ENCODE assay signal across 8 cellular contexts in the genomic region with DNA sequence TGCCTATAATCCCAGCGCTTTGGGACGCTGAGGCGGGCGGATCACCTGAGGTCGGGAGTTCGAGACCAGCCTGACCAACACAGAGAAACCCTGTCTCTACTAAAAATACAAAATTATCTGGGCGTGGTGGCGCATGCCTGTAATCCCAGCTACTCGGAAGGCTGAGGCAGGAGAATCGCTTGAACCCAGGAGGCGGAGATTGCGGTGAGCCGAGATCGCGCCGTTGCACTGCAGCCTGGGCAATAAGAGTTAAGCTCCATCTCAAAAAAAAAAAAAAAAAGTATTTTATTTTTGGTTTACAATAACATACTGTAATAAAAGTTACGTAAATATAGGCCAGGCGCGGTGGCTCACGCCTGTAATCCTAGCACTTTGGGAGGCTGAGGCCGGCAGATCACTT. TPM values are rescaled to one million over a fixed set of nuclear protein-coding genes. Genes with fewer than 3 reads are reported as not detected.
A peak's percentile ranks its signal among the peaks of the same experiment; 100 is the strongest.
DNase-seq lines count a peak whose midpoint lies in the region; ATAC-seq and TF ChIP-seq lines count a peak whose summit lies in the region.
"Not testable (repeated sequence)": the region's sequence is repeated elsewhere in the genome, so short reads cannot be mapped to it uniquely, and the experiment has no call there.
"Had no signal": no experiment of that assay in that cellular context is flagged by ENCODE, and none has a peak within 500 bp of the region (broad histone marks: within the 10 kb centered on the region; RNA-seq: fewer than 3 reads in every experiment).

No MANE protein-coding gene starts in this region.

- H3K36me3 ChIP-seq in CD8-positive, alpha-beta memory T cell (ENCODE audit: insufficient read depth, low read length); Peyer's patch: not testable (repeated sequence)

- H3K4me1 ChIP-seq in CD8-positive, alpha-beta memory T cell (ENCODE audit: insufficient read depth, low read length): peaks cover 64% of the 10 kb centered on the region
- not testable (repeated sequence) for H3K4me1 ChIP-seq in Peyer's patch

- TF ChIP-seq CTCF in Peyer's patch (IDR thresholded peaks at IDR 0.05): not testable (repeated sequence)

- POLR2A ChIA-PET in CD8-positive, alpha-beta memory T cell (lab: Charles Lee): interaction anchor here (2.3 kb wide), 1 partner anchor 30 kb away, joined by 17 read pairs; a partner anchor contains a TSS
- POLR2A ChIA-PET in naive thymus-derived CD8-positive, alpha-beta T cell (lab: Charles Lee): interaction anchor here (1.1 to 17.1 kb wide), 16 partner anchors 8 to 126 kb away, joined by 3 to 497 read pairs (median 16); a partner anchor contains a TSS

- not testable (repeated sequence) for TF ChIP-seq POLR2A in Peyer's patch (IDR thresholded peaks at IDR 0.05)

- not testable (repeated sequence) for H3K36me3 Mint-ChIP-seq in CD8-positive, alpha-beta memory T cell; central memory CD8-positive, alpha-beta T cell (ENCODE audit: insufficient read depth); immature natural killer cell; naive thymus-derived CD8-positive, alpha-beta T cell
- peaks cover 31% of the 10 kb centered on the region for H3K36me3 Mint-ChIP-seq in activated CD8-positive, alpha-beta memory T cell treated with anti-CD3 and anti-CD28 coated beads, Interleukin-2, amount 10 ng/mL, durations not matched to agents 7 days and 5 days

- not testable (repeated sequence) for H3K27me3 Mint-ChIP-seq in CD8-positive, alpha-beta memory T cell; central memory CD8-positive, alpha-beta T cell; naive thymus-derived CD8-positive, alpha-beta T cell; stimulated activated naive CD8-positive, alpha-beta T cell treated with anti-CD3 and anti-CD28 coated beads, Interleukin-15, amount 100 ng/mL, for 72 hours
- H3K27me3 Mint-ChIP-seq in activated CD8-positive, alpha-beta memory T cell treated with anti-CD3 and anti-CD28 coated beads, Interleukin-2, amount 10 ng/mL, durations not matched to agents 7 days and 5 days: peaks cover 30% of the 10 kb centered on the region
- H3K27me3 Mint-ChIP-seq in immature natural killer cell (ENCODE audit: low read depth in 3 of 3): peaks cover 12 to 27% (median 19%) of the 10 kb centered on the region in 3 donors

- H3K4me1 Mint-ChIP-seq in CD8-positive, alpha-beta memory T cell: peaks cover 46 to 56% (median 50%) of the 10 kb centered on the region in 3 donors
- H3K4me1 Mint-ChIP-seq in activated CD8-positive, alpha-beta memory T cell treated with anti-CD3 and anti-CD28 coated beads, Interleukin-2, amount 10 ng/mL, durations not matched to agents 7 days and 5 days: peaks cover 46% of the 10 kb centered on the region
- peaks cover 43% of the 10 kb centered on the region for H3K4me1 Mint-ChIP-seq in central memory CD8-positive, alpha-beta T cell
- peaks cover 60 to 80% of the 10 kb centered on the region in 2 donors for H3K4me1 Mint-ChIP-seq in immature natural killer cell
- peaks cover 33 to 71% (median 61%) of the 10 kb centered on the region in 4 donors for H3K4me1 Mint-ChIP-seq in naive thymus-derived CD8-positive, alpha-beta T cell
- H3K4me1 Mint-ChIP-seq in stimulated activated naive CD8-positive, alpha-beta T cell treated with anti-CD3 and anti-CD28 coated beads, Interleukin-15, amount 100 ng/mL, for 72 hours: peaks cover 62% of the 10 kb centered on the region

- not testable (repeated sequence) for H3K27ac ChIP-seq in CD8-positive, alpha-beta memory T cell (ENCODE audit: low read depth, low read length)
- peak overlapping the region in 2 of 4 donors; percentile 52 to 73 for H3K27ac ChIP-seq in Peyer's patch

- not testable (repeated sequence) for H3K27me3 ChIP-seq in CD8-positive, alpha-beta memory T cell (ENCODE audit: insufficient read depth, low read length, poor library complexity, severe bottlenecking); Peyer's patch

- peak overlapping the region in 4 of 7 donors; percentile 23 to 85 (median 72) for H3K4me3 Mint-ChIP-seq in CD8-positive, alpha-beta memory T cell
- H3K4me3 Mint-ChIP-seq in activated CD8-positive, alpha-beta memory T cell treated with anti-CD3 and anti-CD28 coated beads, Interleukin-2, amount 10 ng/mL, durations not matched to agents 7 days and 5 days; central memory CD8-positive, alpha-beta T cell: not testable (repeated sequence)
- H3K4me3 Mint-ChIP-seq in immature natural killer cell: peak overlapping the region in 4 of 5 donors; percentile 70 to 85 (median 80)
- H3K4me3 Mint-ChIP-seq in naive thymus-derived CD8-positive, alpha-beta T cell: peak overlapping the region in 8 of 10 donors; percentile 52 to 93 (median 80)
- peak overlapping the region; percentile 39 to 65 for H3K4me3 Mint-ChIP-seq in stimulated activated naive CD8-positive, alpha-beta T cell treated with anti-CD3 and anti-CD28 coated beads, Interleukin-15, amount 100 ng/mL, for 72 hours

- not testable (repeated sequence) for H3K4me3 ChIP-seq in CD8-positive, alpha-beta memory T cell (ENCODE audit: low read length); Peyer's patch

- CTCF ChIA-PET in CD8-positive, alpha-beta memory T cell (lab: Charles Lee): interaction anchor here (0.7 to 3.8 kb wide), 5 partner anchors 10 to 174 kb away, joined by 3 to 19 read pairs (median 3); no protein-coding TSS in a partner anchor
- CTCF ChIA-PET in activated CD8-positive, alpha-beta memory T cell treated with anti-CD3 and anti-CD28 coated beads, Interleukin-2, amount 10 ng/mL, durations not matched to agents 7 days and 5 days (lab: Charles Lee): interaction anchor here (0.6 to 4.2 kb wide), 5 partner anchors 10 to 96 kb away, joined by 3 to 16 read pairs (median 9); no protein-coding TSS in a partner anchor

- not testable (repeated sequence) for DNase-seq in CD8-positive, alpha-beta memory T cell; immature natural killer cell; naive thymus-derived CD8-positive, alpha-beta T cell; stimulated activated naive CD8-positive, alpha-beta T cell treated with anti-CD3 and anti-CD28 coated beads, Interleukin-15, amount 100 ng/mL, for 72 hours
- peak in 2 of 3 donors; percentile 15 to 31 for DNase-seq in Peyer's patch
- peak; percentile 37 for DNase-seq in activated CD8-positive, alpha-beta memory T cell treated with anti-CD3 and anti-CD28 coated beads, Interleukin-2, amount 10 ng/mL, durations not matched to agents 7 days and 5 days
- peak in 1 of 2 donors; percentile 3 for DNase-seq in central memory CD8-positive, alpha-beta T cell (ENCODE audit: low spot score in 2 of 2)

- peak overlapping the region in 3 of 8 donors; percentile 46 to 92 (median 87) for H3K27ac Mint-ChIP-seq in CD8-positive, alpha-beta memory T cell
- H3K27ac Mint-ChIP-seq in activated CD8-positive, alpha-beta memory T cell treated with anti-CD3 and anti-CD28 coated beads, Interleukin-2, amount 10 ng/mL, durations not matched to agents 7 days and 5 days; stimulated activated naive CD8-positive, alpha-beta T cell treated with anti-CD3 and anti-CD28 coated beads, Interleukin-15, amount 100 ng/mL, for 72 hours: not testable (repeated sequence)
- H3K27ac Mint-ChIP-seq in central memory CD8-positive, alpha-beta T cell (ENCODE audit: low read depth): peak overlapping the region; percentile 59
- peak overlapping the region; percentile 93 to 97 (median 96) for H3K27ac Mint-ChIP-seq in immature natural killer cell
- peak overlapping the region; percentile 78 to 99 (median 93) for H3K27ac Mint-ChIP-seq in naive thymus-derived CD8-positive, alpha-beta T cell

- not testable (repeated sequence) for H3K9me3 Mint-ChIP-seq in CD8-positive, alpha-beta memory T cell; activated CD8-positive, alpha-beta memory T cell treated with anti-CD3 and anti-CD28 coated beads, Interleukin-2, amount 10 ng/mL, durations not matched to agents 7 days and 5 days (ENCODE audit: low read depth); central memory CD8-positive, alpha-beta T cell; immature natural killer cell; stimulated activated naive CD8-positive, alpha-beta T cell treated with anti-CD3 and anti-CD28 coated beads, Interleukin-15, amount 100 ng/mL, for 72 hours
- H3K9me3 Mint-ChIP-seq in naive thymus-derived CD8-positive, alpha-beta T cell: peaks cover 0 to 18% (median 3%) of the 10 kb centered on the region in 9 donors

- not testable (repeated sequence) for ATAC-seq in activated CD8-positive, alpha-beta memory T cell treated with anti-CD3 and anti-CD28 coated beads, Interleukin-2, amount 10 ng/mL, durations not matched to agents 7 days and 5 days; central memory CD8-positive, alpha-beta T cell (replicated peaks; ENCODE audit: extremely low read depth, poor library complexity, severe bottlenecking); naive thymus-derived CD8-positive, alpha-beta T cell; stimulated activated naive CD8-positive, alpha-beta T cell treated with anti-CD3 and anti-CD28 coated beads, Interleukin-15, amount 100 ng/mL, for 72 hours

- H3K9me3 ChIP-seq in CD8-positive, alpha-beta memory T cell (ENCODE audit: low read length); Peyer's patch: not testable (repeated sequence)

RNA-seq across cellular contexts. Expression of a gene that starts 29.3 kb away (rescaled TPM):
- total RNA-seq in CD8-positive, alpha-beta memory T cell: 10 to 100 TPM; 62.1 to 66.0 TPM
- polyA plus RNA-seq in CD8-positive, alpha-beta memory T cell: 86.0 TPM
- 100 to 1,000 TPM; 170 to 462 (median 219) TPM for total RNA-seq in Peyer's patch
- 10 to 100 TPM; 55.2 to 56.0 TPM for total RNA-seq in activated CD8-positive, alpha-beta memory T cell treated with anti-CD3 and anti-CD28 coated beads, Interleukin-2, amount 10 ng/mL, durations not matched to agents 7 days and 5 days
- polyA plus RNA-seq in immature natural killer cell: 100 to 1,000 TPM; 196 to 243 (median 199) TPM
- 100 to 1,000 TPM; 125 to 134 TPM for total RNA-seq in naive thymus-derived CD8-positive, alpha-beta T cell
- polyA plus RNA-seq in naive thymus-derived CD8-positive, alpha-beta T cell: 100 to 1,000 TPM; 128 to 152 (median 141) TPM

RNA-seq across cellular contexts. Expression of a gene that starts 39.0 kb away (rescaled TPM):
- total RNA-seq in CD8-positive, alpha-beta memory T cell: 10 to 100 TPM; 63.5 to 65.1 TPM
- 42.3 TPM for polyA plus RNA-seq in CD8-positive, alpha-beta memory T cell
- 10 to 100 TPM in 1 of 4 donors, 1 to 10 TPM in 3; 2.9 to 13.2 (median 4.0) TPM for total RNA-seq in Peyer's patch
- 10 to 100 TPM; 56.0 to 94.9 TPM for total RNA-seq in activated CD8-positive, alpha-beta memory T cell treated with anti-CD3 and anti-CD28 coated beads, Interleukin-2, amount 10 ng/mL, durations not matched to agents 7 days and 5 days
- polyA plus RNA-seq in immature natural killer cell: 10 to 100 TPM; 20.7 to 50.4 (median 21.7) TPM
- total RNA-seq in naive thymus-derived CD8-positive, alpha-beta T cell: 10 to 100 TPM; 56.6 to 57.1 TPM
- polyA plus RNA-seq in naive thymus-derived CD8-positive, alpha-beta T cell: 10 to 100 TPM; 29.9 to 37.2 (median 35.0) TPM
- total RNA-seq: MCF 10A had no signal

RNA-seq across cellular contexts. Expression of a gene that starts 57.6 kb away (rescaled TPM):
- total RNA-seq in CD8-positive, alpha-beta memory T cell: 10 to 100 TPM; 15.6 to 18.5 TPM
- 53.5 TPM for polyA plus RNA-seq in CD8-positive, alpha-beta memory T cell
- total RNA-seq in Peyer's patch: 10 to 100 TPM; 22.1 to 60.8 (median 29.3) TPM
- 10 to 100 TPM; 11.9 to 14.5 TPM for total RNA-seq in activated CD8-positive, alpha-beta memory T cell treated with anti-CD3 and anti-CD28 coated beads, Interleukin-2, amount 10 ng/mL, durations not matched to agents 7 days and 5 days
- 10 to 100 TPM; 55.5 to 74.7 (median 67.9) TPM for polyA plus RNA-seq in immature natural killer cell
- 10 to 100 TPM; 21.0 to 21.4 TPM for total RNA-seq in naive thymus-derived CD8-positive, alpha-beta T cell
- 10 to 100 TPM; 37.9 to 48.1 (median 39.0) TPM for polyA plus RNA-seq in naive thymus-derived CD8-positive, alpha-beta T cell

Comparison
In these comparisons a context has a peak if more than half of its experiments do, and no peak if none do; other contexts are left out.
1. RNA of a gene that starts 39.0 kb away (total RNA-seq): 56.0 to 94.9 TPM in activated CD8-positive, alpha-beta memory T cell treated with anti-CD3 and anti-CD28 coated beads, Interleukin-2, amount 10 ng/mL, durations not matched to agents 7 days and 5 days, 63.5 to 65.1 TPM in CD8-positive, alpha-beta memory T cell and 56.6 to 57.1 TPM in naive thymus-derived CD8-positive, alpha-beta T cell; 2.9 to 13.2 TPM in Peyer's patch; every median in the first group is over 4 times any median in the second.